ENCODE assay signal across 18 cellular contexts in genomic region chr10:101112799-101113594, GRCh38. TPM values are rescaled to one million over a fixed set of nuclear protein-coding genes. Genes with fewer than 3 reads are reported as not detected.
DNase-seq lines count a peak whose midpoint lies in the region; ATAC-seq, FAIRE-seq and TF ChIP-seq lines count a peak whose summit lies in the region.
"Had no signal": no experiment of that assay in that cellular context is flagged by ENCODE, and none has a peak within 500 bp of the region (broad histone marks: within the 10 kb centered on the region; RNA-seq: fewer than 3 reads in every experiment).

No MANE protein-coding gene starts in this region.

- peak overlapping the region; percentile 26 for H3K4me3 Mint-ChIP-seq in Caco-2 (ENCODE audit: unreplicated experiment)
- H3K4me3 Mint-ChIP-seq: CD4-positive, CD25-positive, alpha-beta regulatory T cell had no signal

- no peak for FAIRE-seq in small intestine (lab: Jason Lieb, UNC)
- FAIRE-seq: HTR-8/SVneo had no signal

- no peak for TF ChIP-seq EP300 in transverse colon (IDR thresholded peaks at IDR 0.05; ENCODE audit: low read depth)

- whole genome bisulfite sequencing in small intestine, 3 donors = 10 to 17% (median 14%) methylated on average over 12 of the region's 12 CpGs
- WGBS in transverse colon (ENCODE audit: low coverage in 1 of 2), 2 donors = 16 to 44% methylated on average over 5 to 12 of the region's 12 CpGs

- no peak for TF ChIP-seq CTCF in Caco-2 (IDR thresholded peaks at IDR 0.05; ENCODE audit: insufficient read depth in 1 of 2, low read depth in 1 of 2, low read length in 1 of 2, severe bottlenecking in 1 of 2, unreplicated experiment in 1 of 2)
- no peak for TF ChIP-seq CTCF in Panc1 (IDR thresholded peaks at IDR 0.05)
- TF ChIP-seq CTCF in transverse colon (IDR thresholded peaks at IDR 0.05) = no peak

- H3K36me3 ChIP-seq in Caco-2 (ENCODE audit: control insufficient read depth, insufficient read depth, low read length) (no peaks in the 10 kb centered on the region), Panc1 (ENCODE audit: control insufficient read depth, insufficient read depth, low read length) (no peaks in the 10 kb centered on the region), small intestine (ENCODE audit: control insufficient read depth in 2 of 2, insufficient read depth in 2 of 2, low read length in 2 of 2) (no peaks in the 10 kb centered on the region), transverse colon (no peaks in the 10 kb centered on the region)
- H3K36me3 ChIP-seq: HAP-1, SJCRH30 had no signal

- DNase-seq in Caco-2 = peak; percentile 80 to 81
- DNase-seq in Panc1 (ENCODE audit: low read depth, low spot score) = no peak
- no peak for DNase-seq in left colon
- DNase-seq in small intestine = peak; percentile 35
- no peak for DNase-seq in transverse colon
- no peak for DNase-seq in activated CD4-positive, CD25-positive, alpha-beta regulatory T cell treated with anti-CD3 and anti-CD28 coated beads, Interleukin-2, amount 50 U/mL, for 72 hours
- DNase-seq in NK-92 (lab: John Stamatoyannopoulos, UW; ENCODE audit: unreplicated experiment) = no peak
- DNase-seq: CD4-positive, CD25-positive, alpha-beta regulatory T cell; DMS79 treated with DMSO at 0.1 percent for 48 hours; NCI-H187; NCI-H69; NK-92 treated with Interleukin-12 subunit alpha and Interleukin-12 subunit beta, amount 100 ng/mL, for 24 hours; RPMI8226 had no signal

- H3K9me3 ChIP-seq in Caco-2 (no peaks in the 10 kb centered on the region), Panc1 (ENCODE audit: control insufficient read depth, insufficient read depth, low read depth, low read length) (no peaks in the 10 kb centered on the region), small intestine (ENCODE audit: control insufficient read depth, low read depth) (no peaks in the 10 kb centered on the region), transverse colon (no peaks in the 10 kb centered on the region)
- H3K9me3 ChIP-seq: HAP-1, SJCRH30 had no signal

- H3K4me1 Mint-ChIP-seq in Caco-2 (ENCODE audit: low read depth, unreplicated experiment) = peaks cover 36% of the 10 kb centered on the region
- H3K4me1 Mint-ChIP-seq: CD4-positive, CD25-positive, alpha-beta regulatory T cell had no signal

- intact Hi-C loops in Caco-2 (cut with micrococcal nuclease; ENCODE audit: unreplicated experiment) (loop anchor here (1.0 kb wide), 2 partner anchors 18 kb away; partner anchors contain the start of gene TLX1), Panc1 (cut with micrococcal nuclease; ENCODE audit: unreplicated experiment) (no loop called here), left colon (cut with DNase I, micrococcal nuclease) (no loop called here), transverse colon (cut with DNase I; ENCODE audit: low total_unique reads) (no loop called here)

- H3K27me3 ChIP-seq in Caco-2 (replicated peaks; ENCODE audit: control insufficient read depth, insufficient read depth, low read length) (no peaks in the 10 kb centered on the region), Panc1 (ENCODE audit: control insufficient read depth, insufficient read depth, low read length) (no peaks in the 10 kb centered on the region), small intestine (ENCODE audit: control insufficient read depth in 2 of 2, insufficient read depth in 2 of 2, low read length in 2 of 2) (peaks cover 0 to 4% of the 10 kb centered on the region in 2 donors), transverse colon (peaks cover 89% of the 10 kb centered on the region)

- no peaks in the 10 kb centered on the region for H3K27me3 Mint-ChIP-seq in Caco-2 (ENCODE audit: insufficient read depth, unreplicated experiment)

- no peak overlapping the region for H3K27ac ChIP-seq in Panc1 (ENCODE audit: low read length)
- no peak overlapping the region for H3K27ac ChIP-seq in small intestine (ENCODE audit: low read depth in 1 of 2, low read length in 1 of 2)
- H3K27ac ChIP-seq in transverse colon = no peak overlapping the region
- H3K27ac ChIP-seq: HL-60, SJCRH30 had no signal

- POLR2A ChIA-PET in Caco-2 (lab: Charles Lee) = interaction anchor here (1.0 to 1.2 kb wide), 3 partner anchors 29 to 82 kb away, joined by 3 to 13 read pairs (median 4); partner anchors contain the start of genes KAZALD1, PDZD7 and SFXN3
- POLR2A ChIA-PET in Panc1 (lab: Charles Lee) = interaction anchor here (0.6 kb wide), 1 partner anchor 11 kb away, joined by 4 read pairs; no protein-coding TSS in a partner anchor

- H3K4me3 ChIP-seq in Caco-2 (ENCODE audit: low read depth, low read length) (no peak overlapping the region), Panc1 (ENCODE audit: low read depth in 2 of 2, low read length in 2 of 2) (no peak overlapping the region), small intestine (ENCODE audit: low read depth in 1 of 2, low read length in 2 of 2) (no peak overlapping the region), transverse colon (no peak overlapping the region)
- H3K4me3 ChIP-seq: HAP-1, SJCRH30 had no signal

- peak overlapping the region; percentile 92 for H3K27ac Mint-ChIP-seq in Caco-2 (ENCODE audit: unreplicated experiment)
- H3K27ac Mint-ChIP-seq: CD4-positive, CD25-positive, alpha-beta regulatory T cell had no signal

- no peaks in the 10 kb centered on the region for H3K9me3 Mint-ChIP-seq in Caco-2 (ENCODE audit: unreplicated experiment)
- H3K9me3 Mint-ChIP-seq: CD4-positive, CD25-positive, alpha-beta regulatory T cell had no signal

- in situ Hi-C loops in Panc1 (cut with HindIII; ENCODE audit: low pct_unique_long_range_greater_than_20kb, low sequenced_read_pairs) = no loop called here
- in situ Hi-C loops in transverse colon (cut with MboI; ENCODE audit: low pct_ligation_motif_present in 1 of 4, low pct_unique_long_range_greater_than_20kb in 1 of 4, low sequenced_read_pairs in 3 of 4) = no loop called here

- no peak for TF ChIP-seq POLR2A in transverse colon (IDR thresholded peaks at IDR 0.05)

- BruUV-seq in Caco-2 (replicated peaks; lab: Mats Ljungman, UMichigan) = no TSS peak
- no TSS peak for BruUV-seq in Panc1 (replicated peaks; lab: Mats Ljungman, UMichigan)

- H3K4me1 ChIP-seq in Caco-2 (peaks cover 30% of the 10 kb centered on the region), Panc1 (ENCODE audit: control insufficient read depth, insufficient read depth, low read length) (peaks cover 5% of the 10 kb centered on the region; the same call in 1 of the 2 replicates), small intestine (ENCODE audit: control insufficient read depth in 2 of 2, insufficient read depth in 1 of 2, low read depth in 1 of 2, low read length in 1 of 2) (no peaks in the 10 kb centered on the region), transverse colon (peaks cover 0 to 3% (median 0%) of the 10 kb centered on the region in 4 donors)

- no peaks in the 10 kb centered on the region for H3K36me3 Mint-ChIP-seq in Caco-2 (ENCODE audit: insufficient read depth, unreplicated experiment)
- H3K36me3 Mint-ChIP-seq: CD4-positive, CD25-positive, alpha-beta regulatory T cell had no signal

- CTCF ChIA-PET in Caco-2 (lab: Charles Lee) (interaction anchor here (0.8 to 2.2 kb wide), 11 partner anchors 12 to 101 kb away, joined by 3 to 60 read pairs (median 5); partner anchors contain the start of genes PDZD7, SFXN3 and TLX1), Panc1 (lab: Charles Lee) (interaction anchor here (0.6 to 0.8 kb wide), 3 partner anchors 29 to 72 kb away, joined by 3 to 13 read pairs (median 7); no protein-coding TSS in a partner anchor)

- ATAC-seq in Panc1 (0 out of 2 replicates have a peak, but pooled peaks have one; percentile 9), left colon (peak; percentile 55)

RNA-seq across cellular contexts. Expression of gene TLX1, which starts 18.1 kb away (rescaled TPM):
- total RNA-seq in Caco-2 (2022) (1.9 and 2.3 TPM in 2 replicates), Panc1 (2021; ENCODE audit: unreplicated experiment) (0.13 TPM), left colon (1 to 10 TPM in 1 of 2 donors, under 1 TPM in 1; 0.12 to 1.7 TPM), transverse colon (under 1 TPM in 2 of 4 donors, not detected in 2; 0.14 to 0.60 TPM)
- 0.57 TPM for polyA plus RNA-seq in Panc1 (2012; ENCODE audit: insufficient read length)
- 1 to 10 TPM in 2 of 3 donors, under 1 TPM in 1; 0.69 to 2.7 (median 1.6) TPM for polyA plus RNA-seq in small intestine
- total RNA-seq: CD4-positive, CD25-positive, alpha-beta regulatory T cell; OCI-LY7; SJCRH30 had no signal
- polyA plus RNA-seq: CD4-positive, CD25-positive, alpha-beta regulatory T cell had no signal

RNA-seq across cellular contexts. Expression of gene KAZALD1, which starts 51.2 kb away (rescaled TPM):
- total RNA-seq in Caco-2 (2022) = 41.3 and 42.3 TPM in 2 replicates
- total RNA-seq in Panc1 (2021; ENCODE audit: unreplicated experiment) = 21.2 TPM
- polyA plus RNA-seq in Panc1 (2012; ENCODE audit: insufficient read length) = 17.5 TPM
- total RNA-seq in left colon = 10 to 100 TPM; 17.7 to 21.0 TPM
- 10 to 100 TPM in 2 of 3 donors, 1 to 10 TPM in 1; 8.1 to 76.0 (median 39.2) TPM for polyA plus RNA-seq in small intestine
- total RNA-seq in transverse colon = 10 to 100 TPM in 2 of 4 donors, 1 to 10 TPM in 2; 3.8 to 18.8 (median 10.0) TPM
- total RNA-seq: CD4-positive, CD25-positive, alpha-beta regulatory T cell had no signal

Comparison
In these comparisons a context has a peak if more than half of its experiments do, and no peak if none do; other contexts are left out.
1. DNase-seq: peak in Caco-2 (2 of 2) and small intestine (single experiment); none in Panc1 (single experiment), left colon (0 of 2), transverse colon (single experiment), activated CD4-positive, CD25-positive, alpha-beta regulatory T cell treated with anti-CD3 and anti-CD28 coated beads, Interleukin-2, amount 50 U/mL, for 72 hours (single experiment) and NK-92 (single experiment).